In the genomic region with DNA sequence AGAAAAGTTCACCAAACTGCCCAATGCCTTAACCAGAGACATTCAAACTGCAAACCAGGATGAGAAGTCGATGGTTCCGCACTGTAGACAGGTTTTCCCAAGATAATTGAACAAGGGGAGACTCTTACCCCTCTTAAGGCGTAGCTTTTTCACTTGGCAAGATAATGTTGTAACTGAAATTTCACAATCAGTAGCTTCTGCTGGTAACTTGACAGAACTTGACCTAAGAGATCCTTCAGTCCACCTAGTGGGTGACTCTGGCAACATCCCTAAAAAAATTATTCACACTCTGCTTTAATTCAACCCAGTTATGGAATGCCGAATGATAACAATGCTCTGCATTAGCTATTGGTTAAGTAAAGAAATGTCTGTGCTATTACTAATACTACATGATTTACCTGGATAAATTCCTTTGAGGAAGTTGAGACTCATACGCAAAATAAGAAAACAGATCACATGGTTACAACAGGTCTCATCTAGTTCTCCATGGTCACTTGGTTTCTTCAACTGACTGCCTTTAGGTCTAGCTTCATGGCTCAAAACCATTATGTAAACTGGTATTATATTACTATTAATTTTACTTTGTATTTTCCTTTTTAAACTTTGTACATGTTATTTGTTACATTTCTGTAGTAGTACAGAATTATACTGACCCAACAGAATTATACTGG, we compare ENCODE assay signal across 1 cellular context.
TF ChIP-seq lines count a peak whose summit lies in the region.

No MANE protein-coding gene starts in this region.

TF ChIP-seq in GM23338, 12 proteins besides CTCF, POLR2A, EP300 and RAD21 (continued from another document):
- TF ChIP-seq ZNF462 (CRISPR knock-in tag; IDR thresholded peaks at IDR 0.05) = no peak
- TF ChIP-seq STAT1 (IDR thresholded peaks at IDR 0.05; ENCODE audit: unreplicated experiment) = no peak
- no peak for TF ChIP-seq ETS1 (IDR thresholded peaks at IDR 0.05)
- no peak for TF ChIP-seq EZH2 (IDR thresholded peaks at IDR 0.05; ENCODE audit: low read depth, unreplicated experiment)
- TF ChIP-seq ZNF114 (CRISPR knock-in tag; IDR thresholded peaks at IDR 0.05) = no peak
- TF ChIP-seq, protein P1, sequence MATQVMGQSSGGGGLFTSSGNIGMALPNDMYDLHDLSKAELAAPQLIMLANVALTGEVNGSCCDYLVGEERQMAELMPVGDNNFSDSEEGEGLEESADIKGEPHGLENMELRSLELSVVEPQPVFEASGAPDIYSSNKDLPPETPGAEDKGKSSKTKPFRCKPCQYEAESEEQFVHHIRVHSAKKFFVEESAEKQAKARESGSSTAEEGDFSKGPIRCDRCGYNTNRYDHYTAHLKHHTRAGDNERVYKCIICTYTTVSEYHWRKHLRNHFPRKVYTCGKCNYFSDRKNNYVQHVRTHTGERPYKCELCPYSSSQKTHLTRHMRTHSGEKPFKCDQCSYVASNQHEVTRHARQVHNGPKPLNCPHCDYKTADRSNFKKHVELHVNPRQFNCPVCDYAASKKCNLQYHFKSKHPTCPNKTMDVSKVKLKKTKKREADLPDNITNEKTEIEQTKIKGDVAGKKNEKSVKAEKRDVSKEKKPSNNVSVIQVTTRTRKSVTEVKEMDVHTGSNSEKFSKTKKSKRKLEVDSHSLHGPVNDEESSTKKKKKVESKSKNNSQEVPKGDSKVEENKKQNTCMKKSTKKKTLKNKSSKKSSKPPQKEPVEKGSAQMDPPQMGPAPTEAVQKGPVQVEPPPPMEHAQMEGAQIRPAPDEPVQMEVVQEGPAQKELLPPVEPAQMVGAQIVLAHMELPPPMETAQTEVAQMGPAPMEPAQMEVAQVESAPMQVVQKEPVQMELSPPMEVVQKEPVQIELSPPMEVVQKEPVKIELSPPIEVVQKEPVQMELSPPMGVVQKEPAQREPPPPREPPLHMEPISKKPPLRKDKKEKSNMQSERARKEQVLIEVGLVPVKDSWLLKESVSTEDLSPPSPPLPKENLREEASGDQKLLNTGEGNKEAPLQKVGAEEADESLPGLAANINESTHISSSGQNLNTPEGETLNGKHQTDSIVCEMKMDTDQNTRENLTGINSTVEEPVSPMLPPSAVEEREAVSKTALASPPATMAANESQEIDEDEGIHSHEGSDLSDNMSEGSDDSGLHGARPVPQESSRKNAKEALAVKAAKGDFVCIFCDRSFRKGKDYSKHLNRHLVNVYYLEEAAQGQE (IDR thresholded peaks at IDR 0.05; ENCODE audit: unreplicated experiment) = no peak
- no peak for TF ChIP-seq CREB1 (CRISPR knock-in tag; IDR thresholded peaks at IDR 0.05; ENCODE audit: low read depth)
- no peak for TF ChIP-seq ZNF331 (CRISPR knock-in tag; IDR thresholded peaks at IDR 0.05; ENCODE audit: low read depth)
- no peak for TF ChIP-seq POLR2AphosphoS5 (IDR thresholded peaks at IDR 0.05; ENCODE audit: low read depth)
- no peak for TF ChIP-seq NANOG (IDR thresholded peaks at IDR 0.05; ENCODE audit: borderline replicate concordance)
- no peak for TF ChIP-seq JUNB (IDR thresholded peaks at IDR 0.05; ENCODE audit: unreplicated experiment)
